8 cellular contexts compared by ENCODE assay signal in the genomic region with DNA sequence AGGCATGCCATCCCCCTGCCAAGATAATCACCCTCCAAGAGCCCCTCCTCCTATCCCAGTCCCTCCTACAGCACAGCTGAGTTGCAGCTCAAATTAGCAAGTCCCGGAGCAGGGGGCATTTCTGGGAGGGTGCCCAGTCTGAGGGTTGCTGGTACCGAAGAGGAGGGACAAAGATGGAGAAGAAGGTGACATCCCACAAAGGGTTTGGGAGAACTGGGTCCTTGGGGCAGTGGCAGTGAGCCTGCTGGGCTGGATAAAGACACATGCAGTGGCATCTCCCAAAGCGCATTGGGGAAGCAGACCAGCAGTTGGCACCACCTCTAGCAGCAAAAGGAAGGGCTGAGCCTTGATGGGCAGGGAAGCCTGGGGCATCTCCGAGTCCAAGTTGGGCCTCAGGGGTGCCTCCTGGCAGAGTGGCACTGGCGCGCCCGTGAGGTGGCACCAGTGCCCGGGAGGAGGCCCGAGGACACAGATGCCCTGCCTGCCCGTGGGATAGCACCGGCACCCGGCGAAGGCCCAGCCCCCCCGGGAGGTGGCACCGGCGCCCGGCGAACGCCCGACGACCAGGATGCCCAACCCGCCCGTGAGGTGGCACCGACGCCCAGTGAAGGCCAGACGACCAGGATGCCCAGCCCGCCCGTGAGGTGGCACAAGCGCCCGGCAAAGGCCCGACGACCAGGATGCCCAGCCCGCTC. TPM values are rescaled to one million over a fixed set of nuclear protein-coding genes. Genes with fewer than 3 reads are reported as not detected.
DNase-seq lines count a peak whose midpoint lies in the region; TF ChIP-seq lines count a peak whose summit lies in the region.

No MANE protein-coding gene starts in this region.

- no peak for TF ChIP-seq POLR2A in Peyer's patch (IDR thresholded peaks at IDR 0.05)

- no peaks in the 10 kb centered on the region for H3K27me3 ChIP-seq in Peyer's patch
- H3K27me3 ChIP-seq in liver (ENCODE audit: control insufficient read depth in 4 of 4, insufficient read depth in 4 of 4, low read length in 3 of 4) = no peaks in the 10 kb centered on the region

- H3K9me3 ChIP-seq in Peyer's patch = no peaks in the 10 kb centered on the region
- no peaks in the 10 kb centered on the region for H3K9me3 ChIP-seq in liver (ENCODE audit: control insufficient read depth in 4 of 4, low read length in 3 of 4)

- H3K9ac ChIP-seq in liver (ENCODE audit: low read depth in 1 of 2, low read length in 2 of 2) = peak overlapping the region; percentile 17 to 42

- H3K27ac ChIP-seq in Peyer's patch = peak overlapping the region; percentile 83 to 89 (median 88)
- H3K27ac ChIP-seq in liver (ENCODE audit: low read depth in 1 of 2, low read length in 2 of 2) = peak overlapping the region; percentile 52 to 73
- peak overlapping the region; percentile 74 for H3K27ac ChIP-seq in substantia nigra (ENCODE audit: low read depth, low read length, poor library complexity, severe bottlenecking)

- TF ChIP-seq CTCF in Peyer's patch (IDR thresholded peaks at IDR 0.05) (no peak), choroid plexus epithelial cell (conservative IDR thresholded peaks at IDR 0.05; ENCODE audit: low read depth, low read length) (no peak), liver (IDR thresholded peaks at IDR 0.05; ENCODE audit: low read depth, low read length, missing input control) (peak; percentile 7), GM10266 (IDR thresholded peaks at IDR 0.05; ENCODE audit: control insufficient read depth, insufficient read depth, low read depth, missing control alignments) (no peak)

- peaks cover 0 to 14% (median 4%) of the 10 kb centered on the region in 4 donors for H3K4me1 ChIP-seq in Peyer's patch
- H3K4me1 ChIP-seq in liver (ENCODE audit: control insufficient read depth in 4 of 4, insufficient read depth in 4 of 4, low read length in 3 of 4) = peaks cover 4 to 20% (median 18%) of the 10 kb centered on the region in 4 donors

- H3K4me3 ChIP-seq in Peyer's patch (peak overlapping the region; percentile 65 to 97 (median 74)), choroid plexus epithelial cell (ENCODE audit: low read depth, low read length) (peak overlapping the region; percentile 75), liver (ENCODE audit: low read depth in 1 of 3, low read length in 3 of 3) (peak overlapping the region; percentile 51 to 98 (median 82))

- peak in 1 of 2 donors; percentile 3 for TF ChIP-seq RAD21 in liver (IDR thresholded peaks at IDR 0.05)

- 2% methylated on average over 33 of the region's 33 CpGs for WGBS in liver

- H3K36me3 ChIP-seq in Peyer's patch = no peaks in the 10 kb centered on the region
- H3K36me3 ChIP-seq in liver (ENCODE audit: control insufficient read depth in 4 of 4, insufficient read depth in 3 of 4, low read depth in 1 of 4, low read length in 3 of 4) = no peaks in the 10 kb centered on the region

- DNase-seq in ELF-1 (ENCODE audit: low read depth, low spot score) (peak; percentile 32), Peyer's patch (peak in 1 of 3 donors; percentile 59), choroid plexus epithelial cell (ENCODE audit: low read depth) (no peak), substantia nigra (lab: John Stamatoyannopoulos, UW) (peak in 26 of 49 donors; percentile 26 to 85 (median 58)), GM10266 (ENCODE audit: extremely low spot score) (no peak), foreskin melanocyte (no peak), SW 1271 (lab: John Stamatoyannopoulos, UW) (no peak)

TF ChIP-seq in liver, 16 proteins besides CTCF, POLR2A, EP300 and RAD21:
- TF ChIP-seq HNF4G (IDR thresholded peaks at IDR 0.05) = no peak
- TF ChIP-seq RXRA (IDR thresholded peaks at IDR 0.05) = no peak
- TF ChIP-seq JUND (IDR thresholded peaks at IDR 0.05) = no peak
- TF ChIP-seq, protein P1, sequence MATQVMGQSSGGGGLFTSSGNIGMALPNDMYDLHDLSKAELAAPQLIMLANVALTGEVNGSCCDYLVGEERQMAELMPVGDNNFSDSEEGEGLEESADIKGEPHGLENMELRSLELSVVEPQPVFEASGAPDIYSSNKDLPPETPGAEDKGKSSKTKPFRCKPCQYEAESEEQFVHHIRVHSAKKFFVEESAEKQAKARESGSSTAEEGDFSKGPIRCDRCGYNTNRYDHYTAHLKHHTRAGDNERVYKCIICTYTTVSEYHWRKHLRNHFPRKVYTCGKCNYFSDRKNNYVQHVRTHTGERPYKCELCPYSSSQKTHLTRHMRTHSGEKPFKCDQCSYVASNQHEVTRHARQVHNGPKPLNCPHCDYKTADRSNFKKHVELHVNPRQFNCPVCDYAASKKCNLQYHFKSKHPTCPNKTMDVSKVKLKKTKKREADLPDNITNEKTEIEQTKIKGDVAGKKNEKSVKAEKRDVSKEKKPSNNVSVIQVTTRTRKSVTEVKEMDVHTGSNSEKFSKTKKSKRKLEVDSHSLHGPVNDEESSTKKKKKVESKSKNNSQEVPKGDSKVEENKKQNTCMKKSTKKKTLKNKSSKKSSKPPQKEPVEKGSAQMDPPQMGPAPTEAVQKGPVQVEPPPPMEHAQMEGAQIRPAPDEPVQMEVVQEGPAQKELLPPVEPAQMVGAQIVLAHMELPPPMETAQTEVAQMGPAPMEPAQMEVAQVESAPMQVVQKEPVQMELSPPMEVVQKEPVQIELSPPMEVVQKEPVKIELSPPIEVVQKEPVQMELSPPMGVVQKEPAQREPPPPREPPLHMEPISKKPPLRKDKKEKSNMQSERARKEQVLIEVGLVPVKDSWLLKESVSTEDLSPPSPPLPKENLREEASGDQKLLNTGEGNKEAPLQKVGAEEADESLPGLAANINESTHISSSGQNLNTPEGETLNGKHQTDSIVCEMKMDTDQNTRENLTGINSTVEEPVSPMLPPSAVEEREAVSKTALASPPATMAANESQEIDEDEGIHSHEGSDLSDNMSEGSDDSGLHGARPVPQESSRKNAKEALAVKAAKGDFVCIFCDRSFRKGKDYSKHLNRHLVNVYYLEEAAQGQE (IDR thresholded peaks at IDR 0.05) = no peak
- no peak for TF ChIP-seq SP1 (IDR thresholded peaks at IDR 0.05)
- TF ChIP-seq HNF4A (conservative IDR thresholded peaks at IDR 0.05) = no peak
- TF ChIP-seq EGR1 (IDR thresholded peaks at IDR 0.05; ENCODE audit: low read depth in 2 of 2) = no peak

RNA-seq across cellular contexts. Expression of a gene that starts 0.6 kb away (rescaled TPM):
- total RNA-seq in Peyer's patch = 10 to 100 TPM; 49.5 to 74.8 (median 62.7) TPM
- total RNA-seq in liver = 10 to 100 TPM in 1 of 2 donors, 1 to 10 TPM in 1; 5.0 to 24.0 TPM
- polyA plus RNA-seq in liver = 10 to 100 TPM in 1 of 2 donors, 1 to 10 TPM in 1; 8.4 to 10.3 TPM

RNA-seq across cellular contexts. Expression of a gene that starts 1.1 kb away (rescaled TPM):
- total RNA-seq in Peyer's patch = 1 to 10 TPM in 2 of 4 donors, under 1 TPM in 1, not detected in 1; 0.57 to 6.3 (median 5.8) TPM
- total RNA-seq in liver = 1 to 10 TPM in 1 of 2 donors, under 1 TPM in 1; 0.61 to 1.5 TPM
- 1 to 10 TPM in 1 of 2 donors, under 1 TPM in 1; 0.72 to 1.5 TPM for polyA plus RNA-seq in liver

Comparison
In these comparisons a context has a peak if more than half of its experiments do, and no peak if none do; other contexts are left out.
1. DNase-seq: peak in ELF-1 (single experiment) and substantia nigra (26 of 49); none in choroid plexus epithelial cell (single experiment), GM10266 (single experiment), foreskin melanocyte (single experiment) and SW 1271 (0 of 2).
2. Peak in every context shown above with its lines, with median percentiles within 50 percentile points of each other: H3K27ac ChIP-seq and H3K4me3 ChIP-seq.